ENCODE assay signal across 1 cellular context in genomic region chr16:50692999-50693781, GRCh38.
TF ChIP-seq lines count a peak whose summit lies in the region.

Gene NOD2 (plus strand): TSS chr16:50693606. CDS start chr16:50699496, 5,890 bp downstream.

TF ChIP-seq in HEK293, 187 proteins besides CTCF, POLR2A, EP300 and RAD21 (continued from another document and continues in another):
- no peak for TF ChIP-seq PRDM2 (tag by site-specific recombination; IDR thresholded peaks at IDR 0.05; ENCODE audit: borderline replicate concordance)
- TF ChIP-seq ZIC2 (tag by site-specific recombination; IDR thresholded peaks at IDR 0.05): no peak
- TF ChIP-seq ZNF792 (tag by site-specific recombination; IDR thresholded peaks at IDR 0.05): no peak
- no peak for TF ChIP-seq ZBTB17 (tag by site-specific recombination; IDR thresholded peaks at IDR 0.05)
- TF ChIP-seq ZSCAN23 (tag by site-specific recombination; IDR thresholded peaks at IDR 0.05): no peak
- 0 out of 2 replicates have a peak, but pooled peaks have one; percentile 1 for TF ChIP-seq ZNF266 (tag by site-specific recombination; IDR thresholded peaks at IDR 0.05; ENCODE audit: low read depth)
- no peak for TF ChIP-seq ZNF175 (tag by site-specific recombination; IDR thresholded peaks at IDR 0.05)
- no peak for TF ChIP-seq ZNF148 (tag by site-specific recombination; IDR thresholded peaks at IDR 0.05; ENCODE audit: borderline replicate concordance)
- no peak for TF ChIP-seq REPIN1 (tag by site-specific recombination; IDR thresholded peaks at IDR 0.05; ENCODE audit: low read depth)
- no peak for TF ChIP-seq ZNF280C (tag by site-specific recombination; IDR thresholded peaks at IDR 0.05)
- TF ChIP-seq ZNF561 (tag by site-specific recombination; IDR thresholded peaks at IDR 0.05; ENCODE audit: borderline replicate concordance): no peak
- TF ChIP-seq ATF2 (tag by site-specific recombination; IDR thresholded peaks at IDR 0.05; ENCODE audit: low read depth): no peak
- no peak for TF ChIP-seq ZBTB7A (tag by site-specific recombination; IDR thresholded peaks at IDR 0.05; ENCODE audit: low read depth)
- peak; percentile 56; the same call in 1 of the 2 replicates for TF ChIP-seq EGR2 (tag by site-specific recombination; IDR thresholded peaks at IDR 0.05; ENCODE audit: low read depth)
- TF ChIP-seq ZNF433 (tag by site-specific recombination; IDR thresholded peaks at IDR 0.05; ENCODE audit: low read depth): no peak
- no peak for TF ChIP-seq GLI4 (tag by site-specific recombination; IDR thresholded peaks at IDR 0.05)
- TF ChIP-seq ZNF132 (tag by site-specific recombination; IDR thresholded peaks at IDR 0.05; ENCODE audit: borderline replicate concordance): no peak
- TF ChIP-seq ZNF621 (tag by site-specific recombination; IDR thresholded peaks at IDR 0.05): no peak
- no peak for TF ChIP-seq ZSCAN5A (tag by site-specific recombination; IDR thresholded peaks at IDR 0.05)
- no peak for TF ChIP-seq ZEB2 (tag by site-specific recombination; IDR thresholded peaks at IDR 0.05)
- TF ChIP-seq ZBTB44 (tag by site-specific recombination; IDR thresholded peaks at IDR 0.05): no peak
- TF ChIP-seq ZNF140 (tag by site-specific recombination; IDR thresholded peaks at IDR 0.05): no peak
- TF ChIP-seq ELK4 (IDR thresholded peaks at IDR 0.05; ENCODE audit: borderline replicate concordance, low read depth, low read length): no peak
- TF ChIP-seq ZNF785 (tag by site-specific recombination; IDR thresholded peaks at IDR 0.05): no peak
- TF ChIP-seq HIC1 (tag by site-specific recombination; IDR thresholded peaks at IDR 0.05): no peak
- TF ChIP-seq ZNF449 (tag by site-specific recombination; IDR thresholded peaks at IDR 0.05): no peak
